10 cellular contexts compared by ENCODE assay signal in genomic region chr3:170614214-170614966, GRCh38. TPM values are rescaled to one million over a fixed set of nuclear protein-coding genes. Genes with fewer than 3 reads are reported as not detected.
DNase-seq lines count a peak whose midpoint lies in the region; ATAC-seq and TF ChIP-seq lines count a peak whose summit lies in the region.
"Had no signal": no experiment of that assay in that cellular context is flagged by ENCODE, and none has a peak within 500 bp of the region (broad histone marks: within the 10 kb centered on the region; RNA-seq: fewer than 3 reads in every experiment).

No MANE protein-coding gene starts in this region.

- no peak overlapping the region for H2BK15ac ChIP-seq in H9 (ENCODE audit: low read depth, low read length)

- no peak overlapping the region for H4K5ac ChIP-seq in H9 (ENCODE audit: insufficient read length, low read depth, low read length)

- TF ChIP-seq POLR2A in erythroblast (IDR thresholded peaks at IDR 0.05; ENCODE audit: low read length) = no peak

- dilution Hi-C loops in mammary epithelial cell (cut with HindIII; ENCODE audit: low sequenced_read_pairs) = no loop called here

- H3K4ac ChIP-seq in H9 (ENCODE audit: low read depth, low read length) = no peak overlapping the region

- H3K36me3 Mint-ChIP-seq in H9 (ENCODE audit: insufficient read depth in 1 of 3, low read depth in 3 of 3) = no peaks in the 10 kb centered on the region

- H3K4me1 ChIP-seq in mammary epithelial cell (ENCODE audit: insufficient read depth, low read length) (peaks cover 9% of the 10 kb centered on the region), H9 (ENCODE audit: insufficient read depth, low read length) (no peaks in the 10 kb centered on the region)

- no peaks in the 10 kb centered on the region for H3K79me2 ChIP-seq in mammary epithelial cell (ENCODE audit: insufficient read depth, low read length)
- no peaks in the 10 kb centered on the region for H3K79me2 ChIP-seq in H9 (ENCODE audit: insufficient read depth, low read length)

- intact Hi-C loops in mammary epithelial cell (cut with micrococcal nuclease) = loop anchor here (2.0 kb wide), 2 partner anchors 74 to 194 kb away; no protein-coding TSS in a partner anchor

- H3K27ac Mint-ChIP-seq in H9 = no peak overlapping the region
- H3K27ac Mint-ChIP-seq: activated CD4-positive, alpha-beta T cell treated with anti-CD3 and anti-CD28 coated beads for 36 hours had no signal

- H4K20me1 ChIP-seq in mammary epithelial cell (ENCODE audit: insufficient read depth, low read length) (no peaks in the 10 kb centered on the region), H9 (ENCODE audit: control insufficient read depth, insufficient read depth, insufficient read length) (no peaks in the 10 kb centered on the region)

- H3K18ac ChIP-seq in H9 (ENCODE audit: insufficient read length, low read depth, low read length) = no peak overlapping the region

- no peaks in the 10 kb centered on the region for H3K36me3 ChIP-seq in mammary epithelial cell (ENCODE audit: insufficient read depth, low read length)

- no peak overlapping the region for H2AK5ac ChIP-seq in H9 (ENCODE audit: insufficient read length, low read length)

- H2BK12ac ChIP-seq in H9 (ENCODE audit: insufficient read length, low read depth, low read length) = no peak overlapping the region

- no peak overlapping the region for H4K91ac ChIP-seq in H9 (ENCODE audit: insufficient read length, low read depth, low read length)

- no peak overlapping the region for H3K23ac ChIP-seq in H9 (ENCODE audit: insufficient read length, low read depth, low read length)

- no TSS peak for BruUV-seq in mammary epithelial cell (replicated peaks; lab: Mats Ljungman, UMichigan)

- no peaks in the 10 kb centered on the region; the same call in 1 of the 2 replicates for H3K27me3 Mint-ChIP-seq in H9 (ENCODE audit: low read depth)

- H3K9ac ChIP-seq in mammary epithelial cell (ENCODE audit: insufficient read depth, low read length) (no peak overlapping the region), H9 (ENCODE audit: extremely low read depth, insufficient read length, low read length) (no peak overlapping the region)

- H3K27ac ChIP-seq in mammary epithelial cell (ENCODE audit: insufficient read depth, low read depth, low read length) = peak overlapping the region; percentile 9
- H3K27ac ChIP-seq in H9 (ENCODE audit: insufficient read length, low read depth, low read length) = no peak overlapping the region

- H3K4me2 ChIP-seq in mammary epithelial cell (ENCODE audit: insufficient read depth, low read depth, low read length) (no peak overlapping the region), H9 (ENCODE audit: insufficient read depth, insufficient read length, low read length) (no peak overlapping the region)

- DNase-seq in ACHN = peak; percentile 72
- peak; percentile 85 for DNase-seq in LHCN-M2 (ENCODE audit: low read depth)
- DNase-seq in mammary epithelial cell = peak; percentile 90
- no peak for DNase-seq in left lobe of liver (ENCODE audit: low spot score)
- no peak for DNase-seq in H9
- no peak for DNase-seq in erythroblast (lab: John Stamatoyannopoulos, UW)
- no peak for DNase-seq in NCI-H1417 (lab: John Stamatoyannopoulos, UW)
- DNase-seq: activated CD4-positive, alpha-beta T cell treated with anti-CD3 and anti-CD28 coated beads for 36 hours; effector memory CD4-positive, alpha-beta T cell had no signal

- no peaks in the 10 kb centered on the region for H3K4me1 Mint-ChIP-seq in H9
- H3K4me1 Mint-ChIP-seq: activated CD4-positive, alpha-beta T cell treated with anti-CD3 and anti-CD28 coated beads for 36 hours had no signal

- ATAC-seq in left lobe of liver = peak; percentile 89
- ATAC-seq in GM21423 (IDR thresholded peaks at IDR 0.05; ENCODE audit: unreplicated experiment) = no peak
- ATAC-seq: activated CD4-positive, alpha-beta T cell treated with anti-CD3 and anti-CD28 coated beads for 36 hours had no signal

- no peak overlapping the region for H4K8ac ChIP-seq in H9 (replicated peaks; ENCODE audit: insufficient read length, low read depth, low read length)

- CTCF ChIA-PET in mammary epithelial cell (lab: Charles Lee; ENCODE audit: low non-redundant PET) = no interaction called here

- H3K4me3 ChIP-seq in mammary epithelial cell (replicated peaks in 1 of 3; ENCODE audit: insufficient read depth in 1 of 3, low read depth in 2 of 3, low read length in 3 of 3) = no peak overlapping the region

- no peaks in the 10 kb centered on the region for H3K9me3 ChIP-seq in mammary epithelial cell (replicated peaks; ENCODE audit: insufficient read depth, low read length)
- H3K9me3 ChIP-seq in H9 (ENCODE audit: control insufficient read depth, low read depth, low read length) = no peaks in the 10 kb centered on the region

- no peak overlapping the region for H3K4me3 Mint-ChIP-seq in H9
- H3K4me3 Mint-ChIP-seq: activated CD4-positive, alpha-beta T cell treated with anti-CD3 and anti-CD28 coated beads for 36 hours had no signal

- TF ChIP-seq CTCF in mammary epithelial cell (conservative IDR thresholded peaks at IDR 0.05 in 1 of 2, IDR thresholded peaks at IDR 0.05 in 1 of 2; ENCODE audit: extremely low read depth in 1 of 2, insufficient read depth in 1 of 2, low read depth in 1 of 2, low read length in 2 of 2) (no peak), H9 (conservative IDR thresholded peaks at IDR 0.05) (no peak)

- H3K14ac ChIP-seq in H9 (ENCODE audit: insufficient read depth, low read length) = no peak overlapping the region

- H3K79me1 ChIP-seq in H9 (ENCODE audit: insufficient read depth, low read depth, low read length, poor library complexity, severe bottlenecking) = no peaks in the 10 kb centered on the region

- no peak overlapping the region for H2BK20ac ChIP-seq in H9 (ENCODE audit: low read depth, low read length, poor library complexity, severe bottlenecking)

- no peak overlapping the region for H3K56ac ChIP-seq in H9 (ENCODE audit: insufficient read length, low read depth, low read length)

- no peak overlapping the region for H3T11ph ChIP-seq in H9 (ENCODE audit: low read length)

- in situ Hi-C loops in ACHN (cut with HindIII; ENCODE audit: low pct_ligation_motif_present, low pct_unique_long_range_greater_than_20kb, low sequenced_read_pairs) (no loop called here), mammary epithelial cell (cut with MboI; ENCODE audit: low sequenced_read_pairs in 2 of 2) (no loop called here)

- H2BK120ac ChIP-seq in H9 (ENCODE audit: low read depth, low read length, poor library complexity, severe bottlenecking) = no peak overlapping the region

- no peaks in the 10 kb centered on the region for H3K23me2 ChIP-seq in H9 (ENCODE audit: insufficient read length, low read depth, low read length, poor library complexity, severe bottlenecking)

- H3K9me3 Mint-ChIP-seq in H9 = peaks cover 8 to 12% of the 10 kb centered on the region in 2 experiments; a peak in 4 of 5 replicates

- 24% methylated on average over 5 of the region's 5 CpGs for WGBS in mammary epithelial cell (ENCODE audit: low coverage, missing lambda C conversion rate)
- WGBS in H9 (ENCODE audit: extremely low coverage, insufficient read length, low lambda C conversion rate) = no CpG with 5 or more reads among the region's 5 CpGs

- H3K27me3 ChIP-seq in mammary epithelial cell (ENCODE audit: insufficient read depth, low read length) (no peaks in the 10 kb centered on the region), H9 (ENCODE audit: insufficient read depth, low read length) (no peaks in the 10 kb centered on the region)

- no peak overlapping the region for H2AFZ ChIP-seq in mammary epithelial cell (ENCODE audit: low read depth, low read length)
- H2AFZ ChIP-seq in H9 (ENCODE audit: low read length) = no peak overlapping the region

- H2BK5ac ChIP-seq in H9 (ENCODE audit: insufficient read length, low read length) = no peak overlapping the region

RNA-seq across cellular contexts. Expression of gene SLC7A14, which starts 28.5 kb away (rescaled TPM):
- total RNA-seq in LHCN-M2 (2014; rRNA removed) (0.34 and 0.38 TPM in 2 replicates), mammary epithelial cell (under 1 TPM in 1 of 2 donors, not detected in 1; under 0.01 TPM), left lobe of liver (0.10 TPM), H9 (2021) (0.39 and 0.42 TPM in 2 replicates)
- 1.7 TPM for polyA plus RNA-seq in LHCN-M2 (2012)
- polyA plus RNA-seq in mammary epithelial cell = not detected
- polyA minus RNA-seq in mammary epithelial cell = not detected
- total RNA-seq: activated CD4-positive, alpha-beta T cell treated with anti-CD3 and anti-CD28 coated beads for 36 hours had no signal

Comparison
In these comparisons a context has a peak if more than half of its experiments do, and no peak if none do; other contexts are left out.
1. DNase-seq: peak in ACHN (single experiment), LHCN-M2 (single experiment) and mammary epithelial cell (single experiment); none in left lobe of liver (single experiment), H9 (single experiment), erythroblast (0 of 2) and NCI-H1417 (0 of 3).